In genomic region chr2:227402321-227402720, GRCh38 we compare ENCODE assay signal across 1 cellular context.
TF ChIP-seq lines count a peak whose summit lies in the region.

No MANE protein-coding gene starts in this region.

TF ChIP-seq in HCT116, 20 proteins besides CTCF, POLR2A, EP300 and RAD21 (continued from another document):
- no peak for TF ChIP-seq REST (IDR thresholded peaks at IDR 0.05; ENCODE audit: low read depth)
- no peak for TF ChIP-seq MAX (IDR thresholded peaks at IDR 0.05)
- no peak for TF ChIP-seq SRF (IDR thresholded peaks at IDR 0.05; ENCODE audit: low read depth)
- no peak for TF ChIP-seq ZBTB33 (IDR thresholded peaks at IDR 0.05; ENCODE audit: extremely low read depth, insufficient replicate concordance, low read length)
- no peak for TF ChIP-seq ELF1 (IDR thresholded peaks at IDR 0.05; ENCODE audit: borderline replicate concordance, low read depth)
- TF ChIP-seq POLR2AphosphoS5 (IDR thresholded peaks at IDR 0.05; ENCODE audit: low read depth, low read length), result no peak
- TF ChIP-seq YY1 (IDR thresholded peaks at IDR 0.05; ENCODE audit: extremely low read depth, insufficient replicate concordance, low read depth, low read length), result no peak
- TF ChIP-seq EZH2phosphoT487 (IDR thresholded peaks at IDR 0.05; ENCODE audit: borderline replicate concordance), result no peak
- no peak for TF ChIP-seq EZH2 (IDR thresholded peaks at IDR 0.05)
- no peak for TF ChIP-seq JUND (IDR thresholded peaks at IDR 0.05)
- no peak for TF ChIP-seq SP1 (IDR thresholded peaks at IDR 0.05; ENCODE audit: low read depth)
- no peak for TF ChIP-seq FOSL1 (IDR thresholded peaks at IDR 0.05; ENCODE audit: low read depth)
- no peak for TF ChIP-seq CBX3 (IDR thresholded peaks at IDR 0.05; ENCODE audit: low read depth)
